In genomic region chr14:33676135-33676566, GRCh38 we compare ENCODE assay signal across 8 cellular contexts.
DNase-seq lines count a peak whose midpoint lies in the region; ATAC-seq, FAIRE-seq and TF ChIP-seq lines count a peak whose summit lies in the region.

No MANE protein-coding gene starts in this region.

- H3K36me3 Mint-ChIP-seq in naive thymus-derived CD8-positive, alpha-beta T cell, result no peaks in the 10 kb centered on the region
- H3K36me3 Mint-ChIP-seq in CD4-positive, alpha-beta memory T cell, result no peaks in the 10 kb centered on the region

- TF ChIP-seq CTCF in GM12873 (IDR thresholded peaks at IDR 0.05; ENCODE audit: insufficient read depth, low read depth, low read length, missing control alignments) (peak; percentile 34), heart left ventricle (IDR thresholded peaks at IDR 0.05) (peak in 11 of 12 donors; percentile 23 to 53 (median 37))

- no peak overlapping the region for H3K27ac Mint-ChIP-seq in naive thymus-derived CD8-positive, alpha-beta T cell
- no peak overlapping the region for H3K27ac Mint-ChIP-seq in CD4-positive, alpha-beta memory T cell

- H3K9me3 ChIP-seq in Karpas-422 (ENCODE audit: low read length) (no peaks in the 10 kb centered on the region), heart left ventricle (no peaks in the 10 kb centered on the region), small intestine (ENCODE audit: control insufficient read depth, low read depth) (no peaks in the 10 kb centered on the region)
- no peaks in the 10 kb centered on the region for H3K9me3 ChIP-seq in CD4-positive, alpha-beta memory T cell (ENCODE audit: control insufficient read depth in 1 of 2, low read length in 2 of 2)

- no peak overlapping the region for H3K4me3 Mint-ChIP-seq in naive thymus-derived CD8-positive, alpha-beta T cell
- no peak overlapping the region for H3K4me3 Mint-ChIP-seq in CD4-positive, alpha-beta memory T cell

- 18 to 28% (median 22%) methylated on average over 7 of the region's 7 CpGs for WGBS in heart left ventricle, 4 donors
- 43 to 49% (median 47%) methylated on average over 7 of the region's 7 CpGs for WGBS in small intestine, 3 donors

- peaks cover 3 to 9% (median 4%) of the 10 kb centered on the region in 5 donors for H3K27me3 Mint-ChIP-seq in naive thymus-derived CD8-positive, alpha-beta T cell
- peaks cover 0 to under 1% of the 10 kb centered on the region in 2 donors for H3K27me3 Mint-ChIP-seq in CD4-positive, alpha-beta memory T cell

- TF ChIP-seq POLR2A in heart left ventricle (IDR thresholded peaks at IDR 0.05), result no peak

- peaks cover 0 to 4% (median 0%) of the 10 kb centered on the region in 9 donors for H3K9me3 Mint-ChIP-seq in naive thymus-derived CD8-positive, alpha-beta T cell
- H3K9me3 Mint-ChIP-seq in CD4-positive, alpha-beta memory T cell, result peaks cover 0 to 3% (median 0%) of the 10 kb centered on the region in 8 donors

- no peaks in the 10 kb centered on the region for H3K27me3 ChIP-seq in Karpas-422 (ENCODE audit: low read length)
- H3K27me3 ChIP-seq in heart left ventricle, result peaks cover 0 to 4% (median 0%) of the 10 kb centered on the region in 9 donors
- H3K27me3 ChIP-seq in small intestine (ENCODE audit: control insufficient read depth in 2 of 2, insufficient read depth in 2 of 2, low read length in 2 of 2), result no peaks in the 10 kb centered on the region
- H3K27me3 ChIP-seq in CD4-positive, alpha-beta memory T cell (ENCODE audit: insufficient read depth, low read length), result no peaks in the 10 kb centered on the region

- POLR2A ChIA-PET in naive thymus-derived CD8-positive, alpha-beta T cell (lab: Charles Lee), result no interaction called here
- POLR2A ChIA-PET in CD4-positive, alpha-beta memory T cell (lab: Charles Lee; ENCODE audit: partially characterized antibody), result no interaction called here

- CTCF ChIA-PET in CD4-positive, alpha-beta memory T cell (lab: Charles Lee; ENCODE audit: partially characterized antibody), result interaction anchor here (1.2 kb wide), 1 partner anchor 10 kb away, joined by 4 read pairs; no protein-coding TSS in a partner anchor

- H3K4me2 ChIP-seq in Karpas-422 (ENCODE audit: low read depth, low read length, poor library complexity, severe bottlenecking), result peak overlapping the region; percentile 67

- no peak overlapping the region for H2AFZ ChIP-seq in Karpas-422 (ENCODE audit: low read length)

- H3K36me3 ChIP-seq in Karpas-422 (ENCODE audit: insufficient read depth, low read length) (no peaks in the 10 kb centered on the region; the same call in 1 of the 2 replicates), heart left ventricle (no peaks in the 10 kb centered on the region), small intestine (ENCODE audit: control insufficient read depth in 2 of 2, insufficient read depth in 2 of 2, low read length in 2 of 2) (no peaks in the 10 kb centered on the region)
- H3K36me3 ChIP-seq in CD4-positive, alpha-beta memory T cell (ENCODE audit: insufficient read depth, low read length), result no peaks in the 10 kb centered on the region

- H3K4me1 Mint-ChIP-seq in naive thymus-derived CD8-positive, alpha-beta T cell, result no peaks in the 10 kb centered on the region
- H3K4me1 Mint-ChIP-seq in CD4-positive, alpha-beta memory T cell, result no peaks in the 10 kb centered on the region

- no peaks in the 10 kb centered on the region for H3K79me2 ChIP-seq in Karpas-422 (ENCODE audit: low read length)

- H3K4me3 ChIP-seq in Karpas-422 (ENCODE audit: low read length), result peak overlapping the region; percentile 57
- peak overlapping the region in 8 of 12 donors; percentile 27 to 46 (median 36) for H3K4me3 ChIP-seq in heart left ventricle
- H3K4me3 ChIP-seq in small intestine (ENCODE audit: low read depth in 1 of 2, low read length in 2 of 2), result no peak overlapping the region
- no peak overlapping the region for H3K4me3 ChIP-seq in CD4-positive, alpha-beta memory T cell (ENCODE audit: low read length in 2 of 2)

- peak in 3 of 4 donors; percentile 73 to 90 (median 81) for ATAC-seq in heart left ventricle
- ATAC-seq in naive thymus-derived CD8-positive, alpha-beta T cell, result no peak

- intact Hi-C loops in heart left ventricle (cut with DNase I), result loop anchor here in 6 of 10 donors (2.0 to 10.0 kb wide), 3 partner anchors 116 to 119 kb away; no protein-coding TSS in a partner anchor
- intact Hi-C loops in CD4-positive, alpha-beta memory T cell (cut with micrococcal nuclease), result no loop called here

- H3K4me1 ChIP-seq in Karpas-422 (ENCODE audit: low read length), result peaks cover 94% of the 10 kb centered on the region
- peaks cover 0 to 4% (median 0%) of the 10 kb centered on the region in 12 donors for H3K4me1 ChIP-seq in heart left ventricle
- peaks cover 0 to 3% of the 10 kb centered on the region in 2 donors for H3K4me1 ChIP-seq in small intestine (ENCODE audit: control insufficient read depth in 2 of 2, insufficient read depth in 1 of 2, low read depth in 1 of 2, low read length in 1 of 2)
- H3K4me1 ChIP-seq in CD4-positive, alpha-beta memory T cell (ENCODE audit: insufficient read depth, low read length), result no peaks in the 10 kb centered on the region

- H3K27ac ChIP-seq in Karpas-422 (ENCODE audit: low read length) (peak overlapping the region; percentile 87), heart left ventricle (peak overlapping the region in 1 of 12 donors; percentile 21), small intestine (ENCODE audit: low read depth in 1 of 2, low read length in 1 of 2) (no peak overlapping the region)
- H3K27ac ChIP-seq in CD4-positive, alpha-beta memory T cell (ENCODE audit: low read depth, low read length), result no peak overlapping the region

- DNase-seq in Karpas-422, result peak; percentile 98
- peak; percentile 69 for DNase-seq in SW480 (ENCODE audit: low spot score)
- peak; percentile 19 to 54 (median 36) for DNase-seq in heart left ventricle
- peak; percentile 17 for DNase-seq in small intestine
- DNase-seq in naive thymus-derived CD8-positive, alpha-beta T cell, result no peak
- no peak for DNase-seq in activated T-cell treated with anti-CD3 and anti-CD28 coated beads for 4 hours
- no peak for DNase-seq in CD4-positive, alpha-beta memory T cell

- FAIRE-seq in small intestine (lab: Jason Lieb, UNC), result no peak

- no peaks in the 10 kb centered on the region for H4K20me1 ChIP-seq in Karpas-422 (ENCODE audit: insufficient read depth, low read depth, low read length)

- no peaks in the 10 kb centered on the region for H3K9me2 ChIP-seq in Karpas-422 (replicated peaks; ENCODE audit: insufficient read depth, low read length)

- H3K9ac ChIP-seq in Karpas-422 (ENCODE audit: low read length), result peak overlapping the region; percentile 67

Comparison
In these comparisons a context has a peak if more than half of its experiments do, and no peak if none do; other contexts are left out.
1. DNase-seq: peak in Karpas-422 (single experiment), SW480 (single experiment), heart left ventricle (5 of 5) and small intestine (single experiment); none in naive thymus-derived CD8-positive, alpha-beta T cell (0 of 10), activated T-cell treated with anti-CD3 and anti-CD28 coated beads for 4 hours (single experiment) and CD4-positive, alpha-beta memory T cell (0 of 5).
2. H3K4me3 ChIP-seq: peak in Karpas-422 (single experiment) and heart left ventricle (8 of 12); none in small intestine (0 of 2) and CD4-positive, alpha-beta memory T cell (0 of 2).
3. ATAC-seq: peak in heart left ventricle (3 of 4); none in naive thymus-derived CD8-positive, alpha-beta T cell (0 of 2).